ENCODE assay signal across 1 cellular context in the genomic region with DNA sequence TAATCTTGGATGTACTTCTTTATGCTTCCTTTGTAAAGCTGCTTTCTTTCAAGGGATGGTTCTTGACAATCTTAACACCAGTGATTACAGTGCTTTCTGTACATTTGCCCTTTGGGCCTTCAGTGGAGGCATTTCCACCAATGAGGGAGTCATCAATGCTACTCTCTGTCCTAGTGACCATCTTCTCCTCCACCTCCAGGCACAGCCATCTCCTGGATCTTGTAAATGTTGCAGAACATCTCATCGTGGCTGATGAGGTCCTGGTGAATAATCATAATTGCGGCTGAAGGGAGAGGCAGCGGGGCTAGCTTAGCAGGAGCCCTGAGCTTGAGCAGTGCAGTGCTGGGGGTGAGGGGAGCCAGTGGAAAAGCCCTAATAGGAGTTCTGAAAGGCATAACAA.
TF ChIP-seq lines count a peak whose summit lies in the region.

No MANE protein-coding gene starts in this region.

TF ChIP-seq in IMR-90, 13 proteins besides CTCF, POLR2A, EP300 and RAD21:
- no peak for TF ChIP-seq MXI1 (IDR thresholded peaks at IDR 0.05; ENCODE audit: borderline replicate concordance, low read depth, low read length)
- no peak for TF ChIP-seq RCOR1 (IDR thresholded peaks at IDR 0.05; ENCODE audit: insufficient replicate concordance, low read length)
- TF ChIP-seq CEBPB (IDR thresholded peaks at IDR 0.05; ENCODE audit: low read depth, low read length) = no peak
- TF ChIP-seq, protein P1, sequence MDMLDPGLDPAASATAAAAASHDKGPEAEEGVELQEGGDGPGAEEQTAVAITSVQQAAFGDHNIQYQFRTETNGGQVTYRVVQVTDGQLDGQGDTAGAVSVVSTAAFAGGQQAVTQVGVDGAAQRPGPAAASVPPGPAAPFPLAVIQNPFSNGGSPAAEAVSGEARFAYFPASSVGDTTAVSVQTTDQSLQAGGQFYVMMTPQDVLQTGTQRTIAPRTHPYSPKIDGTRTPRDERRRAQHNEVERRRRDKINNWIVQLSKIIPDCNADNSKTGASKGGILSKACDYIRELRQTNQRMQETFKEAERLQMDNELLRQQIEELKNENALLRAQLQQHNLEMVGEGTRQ (IDR thresholded peaks at IDR 0.05; ENCODE audit: low read depth, low read length) = no peak
- TF ChIP-seq NFE2L2 (IDR thresholded peaks at IDR 0.05; ENCODE audit: low read depth, low read length) = no peak
- no peak for TF ChIP-seq SMC3 (IDR thresholded peaks at IDR 0.05; ENCODE audit: low read depth, low read length)
- TF ChIP-seq, protein P2, sequence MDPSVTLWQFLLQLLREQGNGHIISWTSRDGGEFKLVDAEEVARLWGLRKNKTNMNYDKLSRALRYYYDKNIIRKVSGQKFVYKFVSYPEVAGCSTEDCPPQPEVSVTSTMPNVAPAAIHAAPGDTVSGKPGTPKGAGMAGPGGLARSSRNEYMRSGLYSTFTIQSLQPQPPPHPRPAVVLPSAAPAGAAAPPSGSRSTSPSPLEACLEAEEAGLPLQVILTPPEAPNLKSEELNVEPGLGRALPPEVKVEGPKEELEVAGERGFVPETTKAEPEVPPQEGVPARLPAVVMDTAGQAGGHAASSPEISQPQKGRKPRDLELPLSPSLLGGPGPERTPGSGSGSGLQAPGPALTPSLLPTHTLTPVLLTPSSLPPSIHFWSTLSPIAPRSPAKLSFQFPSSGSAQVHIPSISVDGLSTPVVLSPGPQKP (IDR thresholded peaks at IDR 0.05; ENCODE audit: borderline replicate concordance, low read depth, low read length) = no peak
- TF ChIP-seq MAZ (IDR thresholded peaks at IDR 0.05; ENCODE audit: borderline replicate concordance, low read depth, low read length) = no peak
- no peak for TF ChIP-seq CHD1 (IDR thresholded peaks at IDR 0.05; ENCODE audit: low read depth, low read length)
- TF ChIP-seq FOS (IDR thresholded peaks at IDR 0.05; ENCODE audit: low read depth, low read length) = no peak
- TF ChIP-seq RFX5 (IDR thresholded peaks at IDR 0.05; ENCODE audit: low read depth, low read length) = no peak
- TF ChIP-seq BHLHE40 (IDR thresholded peaks at IDR 0.05; ENCODE audit: low read depth, low read length) = no peak
- no peak for TF ChIP-seq MAFK (IDR thresholded peaks at IDR 0.05; ENCODE audit: low read depth, low read length)
